In genomic region chr2:127045792-127046501, GRCh38 we compare ENCODE assay signal across 12 cellular contexts.
DNase-seq lines count a peak whose midpoint lies in the region; ATAC-seq and TF ChIP-seq lines count a peak whose summit lies in the region.
"Had no signal": no experiment of that assay in that cellular context is flagged by ENCODE, and none has a peak within 500 bp of the region (broad histone marks: within the 10 kb centered on the region; RNA-seq: fewer than 3 reads in every experiment).

No MANE protein-coding gene starts in this region.

- peaks cover 2% of the 10 kb centered on the region for H3K4me1 Mint-ChIP-seq in chondrocyte (ENCODE audit: low read depth)
- peaks cover 3% of the 10 kb centered on the region for H3K4me1 Mint-ChIP-seq in type B pancreatic cell (ENCODE audit: unreplicated experiment)

- H3K4me3 ChIP-seq in right atrium auricular region (no peak overlapping the region), Karpas-422 (ENCODE audit: low read length) (no peak overlapping the region)

- peaks cover 0 to 18% of the 10 kb centered on the region in 2 donors for H3K4me1 ChIP-seq in right atrium auricular region
- H3K4me1 ChIP-seq in Karpas-422 (ENCODE audit: low read length): no peaks in the 10 kb centered on the region

- H3K27ac ChIP-seq in right atrium auricular region (no peak overlapping the region), Karpas-422 (ENCODE audit: low read length) (no peak overlapping the region)

- H2AFZ ChIP-seq in Karpas-422 (ENCODE audit: low read length): no peak overlapping the region

- H3K4me2 ChIP-seq in Karpas-422 (ENCODE audit: low read depth, low read length, poor library complexity, severe bottlenecking): no peak overlapping the region

- no peak overlapping the region for H3K4me3 Mint-ChIP-seq in chondrocyte (ENCODE audit: unreplicated experiment)
- H3K4me3 Mint-ChIP-seq in type B pancreatic cell: no peak overlapping the region
- H3K4me3 Mint-ChIP-seq: stimulated activated naive CD8-positive, alpha-beta T cell treated with anti-CD3 and anti-CD28 coated beads, Interleukin-15, Interleukin-2, amounts not matched to agents 100 ng/mL and 50 ng/mL, for 24 hours had no signal

- TF ChIP-seq CTCF in right atrium auricular region (IDR thresholded peaks at IDR 0.05) (no peak), chondrocyte (IDR thresholded peaks at IDR 0.05) (no peak), type B pancreatic cell (conservative IDR thresholded peaks at IDR 0.05) (no peak)

- intact Hi-C loops in left cardiac atrium (cut with DNase I): no loop called here

- H3K36me3 Mint-ChIP-seq in chondrocyte (ENCODE audit: low read depth): peaks cover 6% of the 10 kb centered on the region
- H3K36me3 Mint-ChIP-seq in type B pancreatic cell: no peaks in the 10 kb centered on the region

- no peaks in the 10 kb centered on the region for H4K20me1 ChIP-seq in Karpas-422 (ENCODE audit: insufficient read depth, low read depth, low read length)

- H3K9me3 Mint-ChIP-seq in chondrocyte (ENCODE audit: low read depth) (no peaks in the 10 kb centered on the region), type B pancreatic cell (no peaks in the 10 kb centered on the region)
- H3K9me3 Mint-ChIP-seq: stimulated activated naive CD8-positive, alpha-beta T cell treated with anti-CD3 and anti-CD28 coated beads, Interleukin-15, Interleukin-2, amounts not matched to agents 100 ng/mL and 50 ng/mL, for 24 hours had no signal

- H3K79me2 ChIP-seq in Karpas-422 (ENCODE audit: low read length): no peaks in the 10 kb centered on the region

- no peaks in the 10 kb centered on the region for H3K27me3 Mint-ChIP-seq in chondrocyte (ENCODE audit: low read depth)
- H3K27me3 Mint-ChIP-seq in type B pancreatic cell: no peaks in the 10 kb centered on the region
- H3K27me3 Mint-ChIP-seq: stimulated activated naive CD8-positive, alpha-beta T cell treated with anti-CD3 and anti-CD28 coated beads, Interleukin-15, Interleukin-2, amounts not matched to agents 100 ng/mL and 50 ng/mL, for 24 hours had no signal

- no peak for DNase-seq in left cardiac atrium
- no peak for DNase-seq in right atrium auricular region (ENCODE audit: low spot score)
- DNase-seq in chondrocyte (ENCODE audit: low spot score): peak; percentile 90
- peak; percentile 61 for DNase-seq in myocyte (ENCODE audit: low read depth)
- DNase-seq in type B pancreatic cell (ENCODE audit: extremely low spot score, unreplicated experiment): no peak
- no peak for DNase-seq in dedifferentiated amniotic fluid mesenchymal stem cell (ENCODE audit: extremely low spot score)
- DNase-seq in Karpas-422: no peak
- DNase-seq: COR-L47, GF-D8, NCI-H2171 treated with DMSO at 0.1 percent for 48 hours had no signal

- H3K27me3 ChIP-seq in right atrium auricular region (no peaks in the 10 kb centered on the region), Karpas-422 (ENCODE audit: low read length) (no peaks in the 10 kb centered on the region)

- H3K27ac Mint-ChIP-seq in chondrocyte (ENCODE audit: unreplicated experiment): no peak overlapping the region
- peak overlapping the region; percentile 42 for H3K27ac Mint-ChIP-seq in type B pancreatic cell
- H3K27ac Mint-ChIP-seq: stimulated activated naive CD8-positive, alpha-beta T cell treated with anti-CD3 and anti-CD28 coated beads, Interleukin-15, Interleukin-2, amounts not matched to agents 100 ng/mL and 50 ng/mL, for 24 hours had no signal

- no peaks in the 10 kb centered on the region for H3K9me3 ChIP-seq in right atrium auricular region
- H3K9me3 ChIP-seq in Karpas-422 (ENCODE audit: low read length): 0 out of 2 replicates have a peak, but pooled peaks cover 4% of the 10 kb centered on the region

- ATAC-seq in left cardiac atrium (peak; percentile 7 to 14), HG02970 (IDR thresholded peaks at IDR 0.05; ENCODE audit: low FRiP score, unreplicated experiment) (no peak)

- H3K36me3 ChIP-seq in right atrium auricular region (no peaks in the 10 kb centered on the region), Karpas-422 (ENCODE audit: insufficient read depth, low read length) (no peaks in the 10 kb centered on the region)

- H3K9ac ChIP-seq in Karpas-422 (ENCODE audit: low read length): no peak overlapping the region

- no peaks in the 10 kb centered on the region for H3K9me2 ChIP-seq in Karpas-422 (replicated peaks; ENCODE audit: insufficient read depth, low read length)

Comparison
In these comparisons a context has a peak if more than half of its experiments do, and no peak if none do; other contexts are left out.
1. DNase-seq: peak in chondrocyte (single experiment) and myocyte (single experiment); none in left cardiac atrium (single experiment), right atrium auricular region (single experiment), type B pancreatic cell (single experiment), dedifferentiated amniotic fluid mesenchymal stem cell (single experiment) and Karpas-422 (single experiment).